ENCODE assay signal across 17 cellular contexts in genomic region chr17:74480290-74480689, GRCh38. TPM values are rescaled to one million over a fixed set of nuclear protein-coding genes. Genes with fewer than 3 reads are reported as not detected.
"Had no signal": no experiment of that assay in that cellular context is flagged by ENCODE, and none has a peak within 500 bp of the region (broad histone marks: within the 10 kb centered on the region; RNA-seq: fewer than 3 reads in every experiment).

No MANE protein-coding gene starts in this region.

- H3K4me1 Mint-ChIP-seq: WTC11 had no signal

- DNase-seq: activated CD4-positive, alpha-beta T cell treated with anti-CD3 and anti-CD28 coated beads, Interleukin-2, amount 50 U/mL, for 1 hour; activated naive CD4-positive, alpha-beta T cell treated with anti-CD3 and anti-CD28 coated beads, Interleukin-2, amount 10 ng/mL, durations not matched to agents 7 days and 5 days; caudate nucleus; cortex of kidney; effector memory CD4-positive, alpha-beta T cell; gastrocnemius medialis; heart right ventricle; kidney; left ventricle myocardium superior; mesendoderm; ovary; stimulated activated CD4-positive, alpha-beta T cell treated with anti-CD3 and anti-CD28 coated beads, Interleukin-12 subunit alpha, Interleukin-12 subunit beta, amount 100 ng/mL, for 4 hours; stimulated activated naive CD8-positive, alpha-beta T cell treated with anti-CD3 and anti-CD28 coated beads, Interleukin-15, amount 100 ng/mL, for 72 hours; T-cell; testis; upper lobe of right lung had no signal

- H3K27me3 Mint-ChIP-seq: stimulated activated naive CD8-positive, alpha-beta T cell treated with anti-CD3 and anti-CD28 coated beads, Interleukin-15, amount 100 ng/mL, for 72 hours; T-cell had no signal

- H3K4me3 Mint-ChIP-seq: activated naive CD4-positive, alpha-beta T cell treated with anti-CD3 and anti-CD28 coated beads, Interleukin-2, amount 10 ng/mL, durations not matched to agents 7 days and 5 days; WTC11 had no signal

- H3K36me3 ChIP-seq: gastrocnemius medialis, ovary had no signal

- ATAC-seq: gastrocnemius medialis; heart right ventricle; left ventricle myocardium superior; stimulated activated naive CD8-positive, alpha-beta T cell treated with anti-CD3 and anti-CD28 coated beads, Interleukin-15, amount 100 ng/mL, for 72 hours; T-cell; upper lobe of right lung; WTC11 had no signal

- H3K4me3 ChIP-seq: gastrocnemius medialis, heart right ventricle, ovary, testis, upper lobe of right lung had no signal

- H3K27me3 ChIP-seq: gastrocnemius medialis, ovary, testis had no signal

- H3K27ac Mint-ChIP-seq: WTC11 had no signal

RNA-seq across cellular contexts. Expression of gene CD300LB, which starts 51.0 kb away (rescaled TPM):
- total RNA-seq: T-cell, WTC11 had no signal
